ENCODE assay signal across 2 cellular contexts in the genomic region with DNA sequence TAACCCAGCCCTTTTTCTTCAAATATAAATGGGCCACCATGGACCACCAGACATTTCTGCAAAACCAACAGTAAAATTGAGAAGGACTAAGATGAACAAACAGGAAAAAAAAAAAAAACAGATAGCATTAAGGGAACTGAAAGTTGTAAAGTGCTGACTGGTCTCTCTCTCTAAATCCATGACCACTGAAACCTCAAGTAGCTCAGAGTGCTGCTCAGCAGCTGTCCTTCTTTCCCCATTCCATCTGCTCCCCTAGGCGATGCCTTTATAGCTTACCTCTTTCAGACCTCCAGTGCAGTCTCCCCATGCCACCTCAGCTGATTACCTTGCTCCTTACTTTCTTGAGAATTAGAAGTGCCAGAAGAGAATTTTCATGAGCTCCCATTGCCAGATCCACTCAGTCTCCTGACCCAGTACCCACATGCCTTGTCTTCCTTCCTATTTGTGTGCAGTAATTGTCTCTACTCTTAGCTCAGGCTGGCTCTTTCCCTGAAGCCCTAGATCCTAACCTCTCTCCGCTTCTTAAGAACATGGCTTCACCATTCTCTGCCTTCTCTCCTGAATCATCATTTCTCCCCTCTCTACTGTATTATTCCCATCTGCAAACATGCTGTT.
TF ChIP-seq lines count a peak whose summit lies in the region.

No MANE protein-coding gene starts in this region.

TF ChIP-seq in GM23338, 12 proteins besides CTCF, POLR2A, EP300 and RAD21 (continued from another document):
- TF ChIP-seq, protein P1, sequence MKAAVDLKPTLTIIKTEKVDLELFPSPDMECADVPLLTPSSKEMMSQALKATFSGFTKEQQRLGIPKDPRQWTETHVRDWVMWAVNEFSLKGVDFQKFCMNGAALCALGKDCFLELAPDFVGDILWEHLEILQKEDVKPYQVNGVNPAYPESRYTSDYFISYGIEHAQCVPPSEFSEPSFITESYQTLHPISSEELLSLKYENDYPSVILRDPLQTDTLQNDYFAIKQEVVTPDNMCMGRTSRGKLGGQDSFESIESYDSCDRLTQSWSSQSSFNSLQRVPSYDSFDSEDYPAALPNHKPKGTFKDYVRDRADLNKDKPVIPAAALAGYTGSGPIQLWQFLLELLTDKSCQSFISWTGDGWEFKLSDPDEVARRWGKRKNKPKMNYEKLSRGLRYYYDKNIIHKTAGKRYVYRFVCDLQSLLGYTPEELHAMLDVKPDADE (IDR thresholded peaks at IDR 0.05): no peak
- no peak for TF ChIP-seq ZNF114 (CRISPR knock-in tag; IDR thresholded peaks at IDR 0.05)
- TF ChIP-seq, protein P2, sequence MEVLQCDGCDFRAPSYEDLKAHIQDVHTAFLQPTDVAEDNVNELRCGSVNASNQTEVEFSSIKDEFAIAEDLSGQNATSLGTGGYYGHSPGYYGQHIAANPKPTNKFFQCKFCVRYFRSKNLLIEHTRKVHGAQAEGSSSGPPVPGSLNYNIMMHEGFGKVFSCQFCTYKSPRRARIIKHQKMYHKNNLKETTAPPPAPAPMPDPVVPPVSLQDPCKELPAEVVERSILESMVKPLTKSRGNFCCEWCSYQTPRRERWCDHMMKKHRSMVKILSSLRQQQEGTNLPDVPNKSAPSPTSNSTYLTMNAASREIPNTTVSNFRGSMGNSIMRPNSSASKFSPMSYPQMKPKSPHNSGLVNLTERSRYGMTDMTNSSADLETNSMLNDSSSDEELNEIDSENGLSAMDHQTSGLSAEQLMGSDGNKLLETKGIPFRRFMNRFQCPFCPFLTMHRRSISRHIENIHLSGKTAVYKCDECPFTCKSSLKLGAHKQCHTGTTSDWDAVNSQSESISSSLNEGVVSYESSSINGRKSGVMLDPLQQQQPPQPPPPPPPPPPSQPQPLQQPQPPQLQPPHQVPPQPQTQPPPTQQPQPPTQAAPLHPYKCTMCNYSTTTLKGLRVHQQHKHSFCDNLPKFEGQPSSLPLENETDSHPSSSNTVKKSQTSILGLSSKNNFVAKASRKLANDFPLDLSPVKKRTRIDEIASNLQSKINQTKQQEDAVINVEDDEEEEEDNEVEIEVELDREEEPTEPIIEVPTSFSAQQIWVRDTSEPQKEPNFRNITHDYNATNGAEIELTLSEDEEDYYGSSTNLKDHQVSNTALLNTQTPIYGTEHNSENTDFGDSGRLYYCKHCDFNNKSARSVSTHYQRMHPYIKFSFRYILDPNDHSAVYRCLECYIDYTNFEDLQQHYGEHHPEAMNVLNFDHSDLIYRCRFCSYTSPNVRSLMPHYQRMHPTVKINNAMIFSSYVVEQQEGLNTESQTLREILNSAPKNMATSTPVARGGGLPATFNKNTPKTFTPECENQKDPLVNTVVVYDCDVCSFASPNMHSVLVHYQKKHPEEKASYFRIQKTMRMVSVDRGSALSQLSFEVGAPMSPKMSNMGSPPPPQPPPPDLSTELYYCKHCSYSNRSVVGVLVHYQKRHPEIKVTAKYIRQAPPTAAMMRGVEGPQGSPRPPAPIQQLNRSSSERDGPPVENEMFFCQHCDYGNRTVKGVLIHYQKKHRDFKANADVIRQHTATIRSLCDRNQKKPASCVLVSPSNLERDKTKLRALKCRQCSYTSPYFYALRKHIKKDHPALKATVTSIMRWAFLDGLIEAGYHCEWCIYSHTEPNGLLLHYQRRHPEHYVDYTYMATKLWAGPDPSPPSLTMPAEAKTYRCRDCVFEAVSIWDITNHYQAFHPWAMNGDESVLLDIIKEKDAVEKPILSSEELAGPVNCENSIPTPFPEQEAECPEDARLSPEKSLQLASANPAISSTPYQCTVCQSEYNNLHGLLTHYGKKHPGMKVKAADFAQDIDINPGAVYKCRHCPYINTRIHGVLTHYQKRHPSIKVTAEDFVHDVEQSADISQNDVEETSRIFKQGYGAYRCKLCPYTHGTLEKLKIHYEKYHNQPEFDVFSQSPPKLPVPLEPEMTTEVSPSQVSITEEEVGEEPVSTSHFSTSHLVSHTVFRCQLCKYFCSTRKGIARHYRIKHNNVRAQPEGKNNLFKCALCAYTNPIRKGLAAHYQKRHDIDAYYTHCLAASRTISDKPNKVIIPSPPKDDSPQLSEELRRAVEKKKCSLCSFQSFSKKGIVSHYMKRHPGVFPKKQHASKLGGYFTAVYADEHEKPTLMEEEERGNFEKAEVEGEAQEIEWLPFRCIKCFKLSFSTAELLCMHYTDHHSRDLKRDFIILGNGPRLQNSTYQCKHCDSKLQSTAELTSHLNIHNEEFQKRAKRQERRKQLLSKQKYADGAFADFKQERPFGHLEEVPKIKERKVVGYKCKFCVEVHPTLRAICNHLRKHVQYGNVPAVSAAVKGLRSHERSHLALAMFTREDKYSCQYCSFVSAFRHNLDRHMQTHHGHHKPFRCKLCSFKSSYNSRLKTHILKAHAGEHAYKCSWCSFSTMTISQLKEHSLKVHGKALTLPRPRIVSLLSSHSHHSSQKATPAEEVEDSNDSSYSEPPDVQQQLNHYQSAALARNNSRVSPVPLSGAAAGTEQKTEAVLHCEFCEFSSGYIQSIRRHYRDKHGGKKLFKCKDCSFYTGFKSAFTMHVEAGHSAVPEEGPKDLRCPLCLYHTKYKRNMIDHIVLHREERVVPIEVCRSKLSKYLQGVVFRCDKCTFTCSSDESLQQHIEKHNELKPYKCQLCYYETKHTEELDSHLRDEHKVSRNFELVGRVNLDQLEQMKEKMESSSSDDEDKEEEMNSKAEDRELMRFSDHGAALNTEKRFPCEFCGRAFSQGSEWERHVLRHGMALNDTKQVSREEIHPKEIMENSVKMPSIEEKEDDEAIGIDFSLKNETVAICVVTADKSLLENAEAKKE (CRISPR knock-in tag; IDR thresholded peaks at IDR 0.05): no peak
TF ChIP-seq in GM23338: peak in this region for 0.

TF ChIP-seq in WTC11, 78 proteins besides CTCF, POLR2A, EP300 and RAD21 (continued from another document):
- TF ChIP-seq, protein P3, sequence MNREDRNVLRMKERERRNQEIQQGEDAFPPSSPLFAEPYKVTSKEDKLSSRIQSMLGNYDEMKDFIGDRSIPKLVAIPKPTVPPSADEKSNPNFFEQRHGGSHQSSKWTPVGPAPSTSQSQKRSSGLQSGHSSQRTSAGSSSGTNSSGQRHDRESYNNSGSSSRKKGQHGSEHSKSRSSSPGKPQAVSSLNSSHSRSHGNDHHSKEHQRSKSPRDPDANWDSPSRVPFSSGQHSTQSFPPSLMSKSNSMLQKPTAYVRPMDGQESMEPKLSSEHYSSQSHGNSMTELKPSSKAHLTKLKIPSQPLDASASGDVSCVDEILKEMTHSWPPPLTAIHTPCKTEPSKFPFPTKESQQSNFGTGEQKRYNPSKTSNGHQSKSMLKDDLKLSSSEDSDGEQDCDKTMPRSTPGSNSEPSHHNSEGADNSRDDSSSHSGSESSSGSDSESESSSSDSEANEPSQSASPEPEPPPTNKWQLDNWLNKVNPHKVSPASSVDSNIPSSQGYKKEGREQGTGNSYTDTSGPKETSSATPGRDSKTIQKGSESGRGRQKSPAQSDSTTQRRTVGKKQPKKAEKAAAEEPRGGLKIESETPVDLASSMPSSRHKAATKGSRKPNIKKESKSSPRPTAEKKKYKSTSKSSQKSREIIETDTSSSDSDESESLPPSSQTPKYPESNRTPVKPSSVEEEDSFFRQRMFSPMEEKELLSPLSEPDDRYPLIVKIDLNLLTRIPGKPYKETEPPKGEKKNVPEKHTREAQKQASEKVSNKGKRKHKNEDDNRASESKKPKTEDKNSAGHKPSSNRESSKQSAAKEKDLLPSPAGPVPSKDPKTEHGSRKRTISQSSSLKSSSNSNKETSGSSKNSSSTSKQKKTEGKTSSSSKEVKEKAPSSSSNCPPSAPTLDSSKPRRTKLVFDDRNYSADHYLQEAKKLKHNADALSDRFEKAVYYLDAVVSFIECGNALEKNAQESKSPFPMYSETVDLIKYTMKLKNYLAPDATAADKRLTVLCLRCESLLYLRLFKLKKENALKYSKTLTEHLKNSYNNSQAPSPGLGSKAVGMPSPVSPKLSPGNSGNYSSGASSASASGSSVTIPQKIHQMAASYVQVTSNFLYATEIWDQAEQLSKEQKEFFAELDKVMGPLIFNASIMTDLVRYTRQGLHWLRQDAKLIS (CRISPR knock-in tag; IDR thresholded peaks at IDR 0.05; ENCODE audit: borderline replicate concordance): no peak
- TF ChIP-seq SOX15 (CRISPR knock-in tag; IDR thresholded peaks at IDR 0.05) (no peak), NR2C2 (CRISPR knock-in tag; IDR thresholded peaks at IDR 0.05) (no peak), ZNF138 (CRISPR knock-in tag; conservative IDR thresholded peaks at IDR 0.05) (no peak), PRRX2 (CRISPR knock-in tag; IDR thresholded peaks at IDR 0.05) (no peak), ELF4 (CRISPR knock-in tag; IDR thresholded peaks at IDR 0.05; ENCODE audit: low read depth) (no peak), HMGA2 (CRISPR knock-in tag; IDR thresholded peaks at IDR 0.05) (no peak), ZNF396 (CRISPR knock-in tag; IDR thresholded peaks at IDR 0.05; ENCODE audit: borderline replicate concordance) (no peak), CREM (CRISPR knock-in tag; IDR thresholded peaks at IDR 0.05) (no peak), FOXP1 (CRISPR knock-in tag; IDR thresholded peaks at IDR 0.05; ENCODE audit: borderline replicate concordance) (no peak)
- TF ChIP-seq, protein P4, sequence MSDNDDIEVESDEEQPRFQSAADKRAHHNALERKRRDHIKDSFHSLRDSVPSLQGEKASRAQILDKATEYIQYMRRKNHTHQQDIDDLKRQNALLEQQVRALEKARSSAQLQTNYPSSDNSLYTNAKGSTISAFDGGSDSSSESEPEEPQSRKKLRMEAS (CRISPR knock-in tag; IDR thresholded peaks at IDR 0.05): no peak
- TF ChIP-seq, protein P5, sequence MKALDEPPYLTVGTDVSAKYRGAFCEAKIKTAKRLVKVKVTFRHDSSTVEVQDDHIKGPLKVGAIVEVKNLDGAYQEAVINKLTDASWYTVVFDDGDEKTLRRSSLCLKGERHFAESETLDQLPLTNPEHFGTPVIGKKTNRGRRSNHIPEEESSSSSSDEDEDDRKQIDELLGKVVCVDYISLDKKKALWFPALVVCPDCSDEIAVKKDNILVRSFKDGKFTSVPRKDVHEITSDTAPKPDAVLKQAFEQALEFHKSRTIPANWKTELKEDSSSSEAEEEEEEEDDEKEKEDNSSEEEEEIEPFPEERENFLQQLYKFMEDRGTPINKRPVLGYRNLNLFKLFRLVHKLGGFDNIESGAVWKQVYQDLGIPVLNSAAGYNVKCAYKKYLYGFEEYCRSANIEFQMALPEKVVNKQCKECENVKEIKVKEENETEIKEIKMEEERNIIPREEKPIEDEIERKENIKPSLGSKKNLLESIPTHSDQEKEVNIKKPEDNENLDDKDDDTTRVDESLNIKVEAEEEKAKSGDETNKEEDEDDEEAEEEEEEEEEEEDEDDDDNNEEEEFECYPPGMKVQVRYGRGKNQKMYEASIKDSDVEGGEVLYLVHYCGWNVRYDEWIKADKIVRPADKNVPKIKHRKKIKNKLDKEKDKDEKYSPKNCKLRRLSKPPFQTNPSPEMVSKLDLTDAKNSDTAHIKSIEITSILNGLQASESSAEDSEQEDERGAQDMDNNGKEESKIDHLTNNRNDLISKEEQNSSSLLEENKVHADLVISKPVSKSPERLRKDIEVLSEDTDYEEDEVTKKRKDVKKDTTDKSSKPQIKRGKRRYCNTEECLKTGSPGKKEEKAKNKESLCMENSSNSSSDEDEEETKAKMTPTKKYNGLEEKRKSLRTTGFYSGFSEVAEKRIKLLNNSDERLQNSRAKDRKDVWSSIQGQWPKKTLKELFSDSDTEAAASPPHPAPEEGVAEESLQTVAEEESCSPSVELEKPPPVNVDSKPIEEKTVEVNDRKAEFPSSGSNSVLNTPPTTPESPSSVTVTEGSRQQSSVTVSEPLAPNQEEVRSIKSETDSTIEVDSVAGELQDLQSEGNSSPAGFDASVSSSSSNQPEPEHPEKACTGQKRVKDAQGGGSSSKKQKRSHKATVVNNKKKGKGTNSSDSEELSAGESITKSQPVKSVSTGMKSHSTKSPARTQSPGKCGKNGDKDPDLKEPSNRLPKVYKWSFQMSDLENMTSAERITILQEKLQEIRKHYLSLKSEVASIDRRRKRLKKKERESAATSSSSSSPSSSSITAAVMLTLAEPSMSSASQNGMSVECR (CRISPR knock-in tag; IDR thresholded peaks at IDR 0.05; ENCODE audit: borderline replicate concordance): no peak
- TF ChIP-seq, protein P6, sequence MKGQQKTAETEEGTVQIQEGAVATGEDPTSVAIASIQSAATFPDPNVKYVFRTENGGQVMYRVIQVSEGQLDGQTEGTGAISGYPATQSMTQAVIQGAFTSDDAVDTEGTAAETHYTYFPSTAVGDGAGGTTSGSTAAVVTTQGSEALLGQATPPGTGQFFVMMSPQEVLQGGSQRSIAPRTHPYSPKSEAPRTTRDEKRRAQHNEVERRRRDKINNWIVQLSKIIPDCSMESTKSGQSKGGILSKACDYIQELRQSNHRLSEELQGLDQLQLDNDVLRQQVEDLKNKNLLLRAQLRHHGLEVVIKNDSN (CRISPR knock-in tag; IDR thresholded peaks at IDR 0.05): no peak
